Comparison of ENCODE assay signal across 14 cellular contexts in the genomic region with DNA sequence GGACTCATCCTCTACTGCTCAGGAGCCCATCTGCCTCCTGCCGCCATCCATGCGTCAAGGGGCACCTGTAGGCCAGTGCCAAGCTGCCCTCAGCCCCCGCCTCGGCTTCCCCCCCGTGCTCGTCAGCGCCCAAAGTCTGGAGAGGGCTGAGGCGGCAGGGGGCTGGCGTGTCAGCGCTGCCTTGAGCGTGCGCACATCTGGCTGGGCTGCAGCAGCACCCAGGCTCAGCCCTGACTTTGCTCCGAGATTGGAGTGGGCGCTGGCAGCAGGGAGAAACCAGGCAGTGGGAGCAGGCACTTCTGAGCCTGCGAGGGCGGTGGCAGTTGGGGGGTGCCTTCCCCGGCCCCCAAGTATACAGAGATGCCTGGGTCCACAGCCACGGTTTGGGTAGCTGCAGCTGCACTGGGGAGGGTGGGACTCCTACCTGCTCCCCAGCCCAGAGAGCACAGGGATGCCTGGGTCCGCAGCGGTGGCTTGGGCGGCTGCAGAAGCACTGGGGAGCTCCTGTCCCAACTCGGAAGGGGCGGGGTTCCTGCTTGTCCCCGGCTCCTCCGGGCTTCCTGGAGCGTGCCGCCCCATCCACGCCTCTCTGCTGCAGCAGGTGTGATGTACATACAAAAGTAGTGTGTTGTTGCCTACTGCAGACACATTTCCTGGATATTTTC. TPM values are rescaled to one million over a fixed set of nuclear protein-coding genes. Genes with fewer than 3 reads are reported as not detected.
DNase-seq lines count a peak whose midpoint lies in the region; ATAC-seq and TF ChIP-seq lines count a peak whose summit lies in the region.
"Had no signal": no experiment of that assay in that cellular context is flagged by ENCODE, and none has a peak within 500 bp of the region (broad histone marks: within the 10 kb centered on the region; RNA-seq: fewer than 3 reads in every experiment).

No MANE protein-coding gene starts in this region.

- no peak overlapping the region for H4K5ac ChIP-seq in H9 (ENCODE audit: insufficient read length, low read depth, low read length)

- ATAC-seq in mucosa of descending colon (peak; percentile 9), upper lobe of right lung (peak; percentile 29), HG03432 (IDR thresholded peaks at IDR 0.05; ENCODE audit: unreplicated experiment) (no peak)
- ATAC-seq: A549, HCT116 had no signal

- H3T11ph ChIP-seq in H9 (ENCODE audit: low read length) = no peak overlapping the region

- no peak overlapping the region for H3K14ac ChIP-seq in H9 (ENCODE audit: insufficient read depth, low read length)

- H3K4me3 ChIP-seq in mucosa of descending colon = no peak overlapping the region
- no peak overlapping the region for H3K4me3 ChIP-seq in upper lobe of right lung
- H3K4me3 ChIP-seq: A549 had no signal

- intact Hi-C loops in dendritic cell treated with granulocyte-macrophage colony-stimulating factor and Interleukin-4, amounts not matched to agents 40 ng/mL and 50 ng/mL, for 4 days (cut with micrococcal nuclease) = no loop called here
- intact Hi-C loops in mucosa of descending colon (cut with DNase I, micrococcal nuclease) (no loop called here), upper lobe of right lung (cut with DNase I) (no loop called here)

- H3K79me2 ChIP-seq in H9 (ENCODE audit: insufficient read depth, low read length) = no peaks in the 10 kb centered on the region

- H2BK20ac ChIP-seq in H9 (ENCODE audit: low read depth, low read length, poor library complexity, severe bottlenecking) = no peak overlapping the region

- DNase-seq in H9 (peak; percentile 29), mucosa of descending colon (no peak), upper lobe of right lung (peak; percentile 61), epidermal melanocyte (ENCODE audit: insufficient read length, low spot score) (no peak), EL (no peak)
- DNase-seq: BE2C; CD4-positive, alpha-beta memory T cell; DMS79 had no signal

- H3K36me3 Mint-ChIP-seq in H9 (ENCODE audit: insufficient read depth in 1 of 3, low read depth in 3 of 3) = peaks cover 0 to 8% (median 0%) of the 10 kb centered on the region in 3 experiments; a peak in 3 of 7 replicates
- peaks cover 86% of the 10 kb centered on the region for H3K36me3 Mint-ChIP-seq in dendritic cell treated with granulocyte-macrophage colony-stimulating factor and Interleukin-4, amounts not matched to agents 40 ng/mL and 50 ng/mL, for 4 days (ENCODE audit: low read depth)

- no peak overlapping the region for H3K18ac ChIP-seq in H9 (ENCODE audit: insufficient read length, low read depth, low read length)

- H3K9me3 ChIP-seq in H9 (ENCODE audit: control insufficient read depth, low read depth, low read length) = no peaks in the 10 kb centered on the region
- no peaks in the 10 kb centered on the region for H3K9me3 ChIP-seq in mucosa of descending colon
- no peaks in the 10 kb centered on the region for H3K9me3 ChIP-seq in upper lobe of right lung
- H3K9me3 ChIP-seq: A549, BE2C had no signal

- no peak overlapping the region for H2AK5ac ChIP-seq in H9 (ENCODE audit: insufficient read length, low read length)

- H3K27ac Mint-ChIP-seq in H9 = no peak overlapping the region
- peak overlapping the region; percentile 8 for H3K27ac Mint-ChIP-seq in dendritic cell treated with granulocyte-macrophage colony-stimulating factor and Interleukin-4, amounts not matched to agents 40 ng/mL and 50 ng/mL, for 4 days
- H3K27ac Mint-ChIP-seq: CD4-positive, alpha-beta memory T cell had no signal

- no peak overlapping the region for H4K8ac ChIP-seq in H9 (replicated peaks; ENCODE audit: insufficient read length, low read depth, low read length)

- no peaks in the 10 kb centered on the region for H3K23me2 ChIP-seq in H9 (ENCODE audit: insufficient read length, low read depth, low read length, poor library complexity, severe bottlenecking)

- H2BK15ac ChIP-seq in H9 (ENCODE audit: low read depth, low read length) = no peak overlapping the region

- H3K23ac ChIP-seq in H9 (ENCODE audit: insufficient read length, low read depth, low read length) = no peak overlapping the region

- H3K4ac ChIP-seq in H9 (ENCODE audit: low read depth, low read length) = no peak overlapping the region

- H3K4me3 Mint-ChIP-seq in H9 = no peak overlapping the region
- no peak overlapping the region for H3K4me3 Mint-ChIP-seq in dendritic cell treated with granulocyte-macrophage colony-stimulating factor and Interleukin-4, amounts not matched to agents 40 ng/mL and 50 ng/mL, for 4 days
- H3K4me3 Mint-ChIP-seq: CD4-positive, alpha-beta memory T cell; IgD-negative memory B cell had no signal

- no peak overlapping the region for H4K91ac ChIP-seq in H9 (ENCODE audit: insufficient read length, low read depth, low read length)

- H2BK5ac ChIP-seq in H9 (ENCODE audit: insufficient read length, low read length) = no peak overlapping the region

- WGBS in H9 (ENCODE audit: extremely low coverage, insufficient read length, low lambda C conversion rate) = no CpG with 5 or more reads among the region's 28 CpGs

- H3K27me3 ChIP-seq in H9 (ENCODE audit: insufficient read depth, low read length) = no peaks in the 10 kb centered on the region; the same call in 1 of the 2 replicates
- no peaks in the 10 kb centered on the region for H3K27me3 ChIP-seq in upper lobe of right lung
- H3K27me3 ChIP-seq: BE2C had no signal

- H3K4me1 ChIP-seq in H9 (ENCODE audit: insufficient read depth, low read length) (no peaks in the 10 kb centered on the region), mucosa of descending colon (ENCODE audit: low read depth) (no peaks in the 10 kb centered on the region), upper lobe of right lung (no peaks in the 10 kb centered on the region)
- H3K4me1 ChIP-seq: A549, BE2C had no signal

- no peak overlapping the region for H2BK120ac ChIP-seq in H9 (ENCODE audit: low read depth, low read length, poor library complexity, severe bottlenecking)

- H3K56ac ChIP-seq in H9 (ENCODE audit: insufficient read length, low read depth, low read length) = no peak overlapping the region

- H3K27ac ChIP-seq in H9 (ENCODE audit: insufficient read length, low read depth, low read length) (no peak overlapping the region), upper lobe of right lung (no peak overlapping the region)
- H3K27ac ChIP-seq: A549, C4-2B had no signal

- H3K4me1 Mint-ChIP-seq in H9 = peaks cover 6% of the 10 kb centered on the region in 2 experiments
- peaks cover 8% of the 10 kb centered on the region for H3K4me1 Mint-ChIP-seq in dendritic cell treated with granulocyte-macrophage colony-stimulating factor and Interleukin-4, amounts not matched to agents 40 ng/mL and 50 ng/mL, for 4 days (ENCODE audit: low read depth)

- H2BK12ac ChIP-seq in H9 (ENCODE audit: insufficient read length, low read depth, low read length) = no peak overlapping the region

- no peak overlapping the region for H3K4me2 ChIP-seq in H9 (ENCODE audit: insufficient read depth, insufficient read length, low read length)
- H3K4me2 ChIP-seq: A549 had no signal

- H2AFZ ChIP-seq in H9 (ENCODE audit: low read length) = no peak overlapping the region

- H4K20me1 ChIP-seq in H9 (ENCODE audit: control insufficient read depth, insufficient read depth, insufficient read length) = no peaks in the 10 kb centered on the region

- H3K9me3 Mint-ChIP-seq in H9 = no peaks in the 10 kb centered on the region
- H3K9me3 Mint-ChIP-seq in dendritic cell treated with granulocyte-macrophage colony-stimulating factor and Interleukin-4, amounts not matched to agents 40 ng/mL and 50 ng/mL, for 4 days = peaks cover 20% of the 10 kb centered on the region
- H3K9me3 Mint-ChIP-seq: CD4-positive, alpha-beta memory T cell had no signal

- no peaks in the 10 kb centered on the region for H3K36me3 ChIP-seq in mucosa of descending colon (ENCODE audit: low read depth)
- peaks cover 64% of the 10 kb centered on the region for H3K36me3 ChIP-seq in upper lobe of right lung

- H3K79me1 ChIP-seq in H9 (ENCODE audit: insufficient read depth, low read depth, low read length, poor library complexity, severe bottlenecking) = no peaks in the 10 kb centered on the region

- TF ChIP-seq CTCF in H9 (conservative IDR thresholded peaks at IDR 0.05) = no peak
- no peak for TF ChIP-seq CTCF in mucosa of descending colon (IDR thresholded peaks at IDR 0.05)
- TF ChIP-seq CTCF in upper lobe of right lung (IDR thresholded peaks at IDR 0.05) = no peak

- no peak overlapping the region for H3K9ac ChIP-seq in H9 (ENCODE audit: extremely low read depth, insufficient read length, low read length)

- no peaks in the 10 kb centered on the region for H3K27me3 Mint-ChIP-seq in H9 (ENCODE audit: low read depth)
- no peaks in the 10 kb centered on the region for H3K27me3 Mint-ChIP-seq in dendritic cell treated with granulocyte-macrophage colony-stimulating factor and Interleukin-4, amounts not matched to agents 40 ng/mL and 50 ng/mL, for 4 days
- H3K27me3 Mint-ChIP-seq: CD4-positive, alpha-beta memory T cell; IgD-negative memory B cell had no signal

RNA-seq across cellular contexts. Expression of gene LPAR6, which starts 44.8 kb away (rescaled TPM):
- 4.2 and 4.3 TPM in 2 replicates for total RNA-seq in H9 (2021)
- total RNA-seq in mucosa of descending colon = 10 to 100 TPM; 10.7 to 15.0 (median 12.3) TPM
- 30.9 TPM for total RNA-seq in upper lobe of right lung

Comparison
In these comparisons a context has a peak if more than half of its experiments do, and no peak if none do; other contexts are left out.
1. DNase-seq: peak in H9 (single experiment) and upper lobe of right lung (single experiment); none in mucosa of descending colon (0 of 3), epidermal melanocyte (single experiment) and EL (single experiment).